Comparison of ENCODE assay signal across 10 cellular contexts in genomic region chr2:179410552-179411356, GRCh38.
DNase-seq lines count a peak whose midpoint lies in the region; ATAC-seq and TF ChIP-seq lines count a peak whose summit lies in the region.
"Had no signal": no experiment of that assay in that cellular context is flagged by ENCODE, and none has a peak within 500 bp of the region (broad histone marks: within the 10 kb centered on the region; RNA-seq: fewer than 3 reads in every experiment).

No MANE protein-coding gene starts in this region.

- H3K9me3 Mint-ChIP-seq in activated naive CD4-positive, alpha-beta T cell treated with anti-CD3 and anti-CD28 coated beads, Interleukin-2, amount 10 ng/mL, durations not matched to agents 7 days and 5 days, result no peaks in the 10 kb centered on the region
- H3K9me3 Mint-ChIP-seq: T-cell had no signal

- no peak overlapping the region for H3K4me3 Mint-ChIP-seq in activated naive CD4-positive, alpha-beta T cell treated with anti-CD3 and anti-CD28 coated beads, Interleukin-2, amount 10 ng/mL, durations not matched to agents 7 days and 5 days
- H3K4me3 Mint-ChIP-seq: T-cell had no signal

- H3K4me3 ChIP-seq in BJ (ENCODE audit: low read depth, low read length), result no peak overlapping the region
- H3K4me3 ChIP-seq: skin epidermis had no signal

- H3K4me1 Mint-ChIP-seq in activated naive CD4-positive, alpha-beta T cell treated with anti-CD3 and anti-CD28 coated beads, Interleukin-2, amount 10 ng/mL, durations not matched to agents 7 days and 5 days, result no peaks in the 10 kb centered on the region

- TF ChIP-seq CTCF in BJ (IDR thresholded peaks at IDR 0.05; ENCODE audit: insufficient read depth, low read depth, low read length), result peak; percentile 79

- intact Hi-C loops in left cardiac atrium (cut with DNase I), result loop anchor here in 1 of 2 donors (10.0 kb wide), 1 partner anchor 186 kb away; no protein-coding TSS in a partner anchor

- no peaks in the 10 kb centered on the region for H3K27me3 ChIP-seq in BJ (ENCODE audit: control insufficient read depth, insufficient read depth, low read length)

- H3K27ac Mint-ChIP-seq in activated naive CD4-positive, alpha-beta T cell treated with anti-CD3 and anti-CD28 coated beads, Interleukin-2, amount 10 ng/mL, durations not matched to agents 7 days and 5 days, result no peak overlapping the region
- H3K27ac Mint-ChIP-seq: T-cell had no signal

- CTCF ChIA-PET in BJ (lab: Yijun Ruan, JAX), result interaction anchor here (0.7 to 2.9 kb wide), 15 partner anchors 9 to 608 kb away, joined by 3 to 33 read pairs (median 5); no protein-coding TSS in a partner anchor
- CTCF ChIA-PET in activated naive CD4-positive, alpha-beta T cell treated with anti-CD3 and anti-CD28 coated beads, Interleukin-2, amount 10 ng/mL, durations not matched to agents 7 days and 5 days (lab: Charles Lee), result interaction anchor here (0.6 to 1.4 kb wide), 11 partner anchors 10 to 617 kb away, joined by 3 to 6 read pairs (median 3); no protein-coding TSS in a partner anchor

- POLR2A ChIA-PET in BJ (lab: Charles Lee), result no interaction called here

- DNase-seq in BJ (ENCODE audit: low read depth) (no peak), NCI-H226 (peak; percentile 23), left cardiac atrium (no peak), retina (peak; percentile 24)
- DNase-seq in activated naive CD4-positive, alpha-beta T cell treated with anti-CD3 and anti-CD28 coated beads, Interleukin-2, amount 10 ng/mL, durations not matched to agents 7 days and 5 days, result peak; percentile 40
- DNase-seq in stimulated activated naive CD4-positive, alpha-beta T cell treated with Interleukin-2 at 50 U/mL for 16 hours (lab: John Stamatoyannopoulos, UW), result no peak

- H3K36me3 Mint-ChIP-seq in activated naive CD4-positive, alpha-beta T cell treated with anti-CD3 and anti-CD28 coated beads, Interleukin-2, amount 10 ng/mL, durations not matched to agents 7 days and 5 days, result no peaks in the 10 kb centered on the region
- H3K36me3 Mint-ChIP-seq: T-cell had no signal

- peaks cover 6% of the 10 kb centered on the region for H3K27me3 Mint-ChIP-seq in activated naive CD4-positive, alpha-beta T cell treated with anti-CD3 and anti-CD28 coated beads, Interleukin-2, amount 10 ng/mL, durations not matched to agents 7 days and 5 days

- ATAC-seq in GM18867 (IDR thresholded peaks at IDR 0.05; ENCODE audit: unreplicated experiment) (peak; percentile 85), HG03175 (IDR thresholded peaks at IDR 0.05; ENCODE audit: unreplicated experiment) (peak; percentile 87), left cardiac atrium (peak; percentile 50 to 62)
- ATAC-seq: T-cell had no signal

- no peaks in the 10 kb centered on the region for H3K36me3 ChIP-seq in BJ (ENCODE audit: control insufficient read depth, insufficient read depth, low read length)

Comparison
In these comparisons a context has a peak if more than half of its experiments do, and no peak if none do; other contexts are left out.
1. DNase-seq: peak in NCI-H226 (single experiment), activated naive CD4-positive, alpha-beta T cell treated with anti-CD3 and anti-CD28 coated beads, Interleukin-2, amount 10 ng/mL, durations not matched to agents 7 days and 5 days (single experiment) and retina (single experiment); none in BJ (single experiment), left cardiac atrium (single experiment) and stimulated activated naive CD4-positive, alpha-beta T cell treated with Interleukin-2 at 50 U/mL for 16 hours (single experiment).
2. Peak in every context shown above with its lines, with median percentiles within 50 percentile points of each other: ATAC-seq.